9 cellular contexts compared by ENCODE assay signal in genomic region chr13:112725346-112726017, GRCh38. TPM values are rescaled to one million over a fixed set of nuclear protein-coding genes. Genes with fewer than 3 reads are reported as not detected.
A peak's percentile ranks its signal among the peaks of the same experiment; 100 is the strongest.
DNase-seq lines count a peak whose midpoint lies in the region; ATAC-seq, FAIRE-seq and TF ChIP-seq lines count a peak whose summit lies in the region.
"Had no signal": no experiment of that assay in that cellular context is flagged by ENCODE, and none has a peak within 500 bp of the region (broad histone marks: within the 10 kb centered on the region; RNA-seq: fewer than 3 reads in every experiment).

No MANE protein-coding gene starts in this region.

- WGBS in A549 (ENCODE audit: missing lambda C conversion rate): 53% methylated on average over 11 of the region's 18 CpGs

- peak in 1 of 2 experiments; percentile 29 for DNase-seq in A549 (ENCODE audit: low read depth in 1 of 2, low spot score in 1 of 2)
- peak; percentile 54 for DNase-seq in NCI-H2196 (lab: John Stamatoyannopoulos, UW; ENCODE audit: unreplicated experiment)
- peak; percentile 23 to 39 for DNase-seq in foreskin keratinocyte
- DNase-seq in type B pancreatic cell (ENCODE audit: extremely low spot score, unreplicated experiment): no peak
- no peak for DNase-seq in NOMO-1 treated with DMSO at 0.1 percent for 48 hours (lab: John Stamatoyannopoulos, UW; ENCODE audit: unreplicated experiment)
- no peak for DNase-seq in globus pallidus (ENCODE audit: low spot score)
- DNase-seq in NK-92 treated with Interleukin-12 subunit alpha and Interleukin-12 subunit beta, amount 100 ng/mL, for 24 hours (lab: John Stamatoyannopoulos, UW): no peak

- peak overlapping the region; percentile 70 for H3K27ac Mint-ChIP-seq in type B pancreatic cell
- H3K27ac Mint-ChIP-seq: memory B cell had no signal

- no peak for TF ChIP-seq RAD21 in A549 (conservative IDR thresholded peaks at IDR 0.05 in 1 of 2, IDR thresholded peaks at IDR 0.05 in 1 of 2)

- no peak overlapping the region for H3K4me3 ChIP-seq in A549

- H3K36me3 Mint-ChIP-seq in type B pancreatic cell: peaks cover 6% of the 10 kb centered on the region
- H3K36me3 Mint-ChIP-seq: memory B cell had no signal

- H3K27ac ChIP-seq in A549: peak overlapping the region in 1 of 2 experiments; percentile 70; a peak in 3 of 6 replicates
- H3K27ac ChIP-seq in foreskin keratinocyte: no peak overlapping the region

- no peak for FAIRE-seq in A549 (lab: Jason Lieb, UNC)

- ATAC-seq in A549 (peak; percentile 11 to 14; a peak in 2 of 6 replicates), GM21360 (IDR thresholded peaks at IDR 0.05; ENCODE audit: unreplicated experiment) (peak; percentile 48), foreskin keratinocyte (peak; percentile 42)

- H3K27me3 Mint-ChIP-seq in type B pancreatic cell: no peaks in the 10 kb centered on the region
- H3K27me3 Mint-ChIP-seq: memory B cell had no signal

- POLR2A ChIA-PET in A549 (lab: Yijun Ruan, JAX): no interaction called here

- TF ChIP-seq CTCF in A549 (IDR thresholded peaks at IDR 0.05) (no peak), foreskin keratinocyte (conservative IDR thresholded peaks at IDR 0.05) (no peak), type B pancreatic cell (conservative IDR thresholded peaks at IDR 0.05) (no peak)

- peaks cover 38% of the 10 kb centered on the region for H3K4me1 ChIP-seq in A549
- H3K4me1 ChIP-seq in foreskin keratinocyte: peaks cover 19% of the 10 kb centered on the region

- peak overlapping the region; percentile 55 for H3K4me2 ChIP-seq in A549

- CTCF ChIA-PET in A549 (lab: Yijun Ruan, JAX): interaction anchor here (1.5 kb wide), 1 partner anchor 149 kb away, joined by 3 read pairs; no protein-coding TSS in a partner anchor

- peaks cover 52% of the 10 kb centered on the region for H3K4me1 Mint-ChIP-seq in type B pancreatic cell (ENCODE audit: unreplicated experiment)

- H3K9me3 Mint-ChIP-seq in type B pancreatic cell: no peaks in the 10 kb centered on the region
- H3K9me3 Mint-ChIP-seq: memory B cell had no signal

- H3K9me3 ChIP-seq in A549: no peaks in the 10 kb centered on the region

- no peak for TF ChIP-seq POLR2A in A549 (IDR thresholded peaks at IDR 0.05; ENCODE audit: low read length)

- no peak overlapping the region for H3K4me3 Mint-ChIP-seq in type B pancreatic cell
- H3K4me3 Mint-ChIP-seq: memory B cell had no signal

- no peak for TF ChIP-seq EP300 in A549 (IDR thresholded peaks at IDR 0.05)

- H3K27me3 ChIP-seq in foreskin keratinocyte: no peaks in the 10 kb centered on the region

TF ChIP-seq in A549, 52 proteins besides CTCF, POLR2A, EP300 and RAD21:
- no peak for TF ChIP-seq CBX8 (IDR thresholded peaks at IDR 0.05)

RNA-seq across cellular contexts. Expression of gene ATP11A, which starts 35.6 kb away (rescaled TPM):
- polyA plus RNA-seq in A549 (2011; rRNA removed) (4.1 and 9.1 TPM in 2 replicates), A549 (2017; fragmentation: RNase III; extraction: RNeasy Plus Mini Kit Qiagen cat#74134 plus additional on column Dnase treatment) (7.7 to 8.1 TPM (median 8.0 TPM) in 3 replicates), foreskin keratinocyte (2.5 and 2.6 TPM in 2 replicates)
- 4.2 and 6.4 TPM in 2 replicates for polyA plus RNA-seq in A549 (2012; cell fraction: cytosol; rRNA removed)
- polyA plus RNA-seq in A549 (2012; cell fraction: nucleus; rRNA removed): 18.9 and 19.5 TPM in 2 replicates
- 13.6 and 16.5 TPM in 2 replicates for polyA minus RNA-seq in A549 (2011; rRNA and poly(A)+ RNA removed)
- total RNA-seq in foreskin keratinocyte (11.7 and 13.4 TPM in 2 replicates), type B pancreatic cell (ENCODE audit: low replicate concordance) (70.9 and 97.6 TPM in 2 replicates)

Comparison
In these comparisons a context has a peak if more than half of its experiments do, and no peak if none do; other contexts are left out.
1. DNase-seq: peak in NCI-H2196 (single experiment) and foreskin keratinocyte (2 of 2); none in type B pancreatic cell (single experiment), NOMO-1 treated with DMSO at 0.1 percent for 48 hours (single experiment), globus pallidus (single experiment) and NK-92 treated with Interleukin-12 subunit alpha and Interleukin-12 subunit beta, amount 100 ng/mL, for 24 hours (single experiment).
2. Peak in every context shown above with its lines, with median percentiles within 50 percentile points of each other: ATAC-seq.